8 cellular contexts compared by ENCODE assay signal in genomic region chr17:40417609-40418427, GRCh38. TPM values are rescaled to one million over a fixed set of nuclear protein-coding genes. Genes with fewer than 3 reads are reported as not detected.
DNase-seq lines count a peak whose midpoint lies in the region; ATAC-seq and FAIRE-seq lines count a peak whose summit lies in the region.

TOP2A (minus strand) TSS chr17:40417896; CDS start chr17:40417791, 105 bp downstream.

- peak within 1 kb of the TSS; percentile 95 for H3K9ac ChIP-seq in BLaER1

- POLR2A ChIA-PET in activated CD4-positive, alpha-beta T cell treated with anti-CD3 and anti-CD28 coated beads for 36 hours (lab: Charles Lee): interaction anchor here (0.6 to 3.0 kb wide), 22 partner anchors 8 to 1271 kb away, joined by 3 to 41 read pairs (median 4); partner anchors contain the start of genes CASC3, EIF1, IGFBP4 and SMARCE1

- CTCF ChIA-PET in activated CD4-positive, alpha-beta T cell treated with anti-CD3 and anti-CD28 coated beads for 36 hours (lab: Charles Lee): interaction anchor here (0.5 to 10.0 kb wide), 35 partner anchors 8 to 1611 kb away, joined by 3 to 124 read pairs (median 4); partner anchors contain the start of gene IGFBP4

- H3K4me3 Mint-ChIP-seq in activated CD4-positive, alpha-beta T cell treated with anti-CD3 and anti-CD28 coated beads for 36 hours: peak within 1 kb of the TSS; percentile 86

- no peaks in the 10 kb centered on the region for H3K9me3 Mint-ChIP-seq in activated CD4-positive, alpha-beta T cell treated with anti-CD3 and anti-CD28 coated beads for 36 hours (ENCODE audit: low read depth)

- H3K36me3 ChIP-seq in BLaER1: peaks cover 25% of the 10 kb centered on the region

- ATAC-seq in GM19324 (IDR thresholded peaks at IDR 0.05; ENCODE audit: low FRiP score, unreplicated experiment) (peak; percentile 95), HG03460 (IDR thresholded peaks at IDR 0.05; ENCODE audit: unreplicated experiment) (peak; percentile 89)
- ATAC-seq in activated CD4-positive, alpha-beta T cell treated with anti-CD3 and anti-CD28 coated beads for 36 hours: peak; percentile 99

- H3K4me2 ChIP-seq in BLaER1: peak within 1 kb of the TSS; percentile 81

- H4K20me1 ChIP-seq in BLaER1: peaks cover 19% of the 10 kb centered on the region

- H3K9me3 ChIP-seq in BLaER1: no peaks in the 10 kb centered on the region

- no peaks in the 10 kb centered on the region for H3K27me3 ChIP-seq in BLaER1

- intact Hi-C loops in activated CD4-positive, alpha-beta T cell treated with anti-CD3 and anti-CD28 coated beads for 36 hours (cut with DNase I, micrococcal nuclease): loop anchor here (1.0 to 5.0 kb wide), 10 partner anchors 25 to 321 kb away; partner anchors contain the start of genes CASC3 (in 1 of the 2), CDC6 (in 1 of the 2), IGFBP4 (in 1 of the 2) and WIPF2 (in 1 of the 2)

- H3K4me1 Mint-ChIP-seq in activated CD4-positive, alpha-beta T cell treated with anti-CD3 and anti-CD28 coated beads for 36 hours: peaks cover 24% of the 10 kb centered on the region

- H3K4me1 ChIP-seq in BLaER1: peaks cover 54% of the 10 kb centered on the region

- FAIRE-seq in colon (lab: Jason Lieb, UNC): peak; percentile 76

- H3K27ac ChIP-seq in BLaER1: peak within 1 kb of the TSS; percentile 89

- H3K4me3 ChIP-seq in BLaER1: peak within 1 kb of the TSS; percentile 92

- peak within 1 kb of the TSS; percentile 89 for H3K27ac Mint-ChIP-seq in activated CD4-positive, alpha-beta T cell treated with anti-CD3 and anti-CD28 coated beads for 36 hours

- no peaks in the 10 kb centered on the region for H3K27me3 Mint-ChIP-seq in activated CD4-positive, alpha-beta T cell treated with anti-CD3 and anti-CD28 coated beads for 36 hours

- DNase-seq in NCI-H524 treated with DMSO at 0.1 percent for 48 hours (lab: John Stamatoyannopoulos, UW) (peak; percentile 99), kidney glomerular epithelial cell (lab: John Stamatoyannopoulos, UW) (peak; percentile 100)
- DNase-seq in activated CD4-positive, alpha-beta T cell treated with anti-CD3 and anti-CD28 coated beads for 36 hours: peak; percentile 95
- DNase-seq in stimulated activated CD4-positive, alpha-beta T cell treated with anti-CD3 and anti-CD28 coated beads, Interleukin-1b, Interleukin-23, amount 100 ng/mL, for 1 hour (ENCODE audit: low read depth in 2 of 2): peak; percentile 89 to 92

- H3K36me3 Mint-ChIP-seq in activated CD4-positive, alpha-beta T cell treated with anti-CD3 and anti-CD28 coated beads for 36 hours (ENCODE audit: low read depth): peaks cover 31% of the 10 kb centered on the region

RNA-seq across cellular contexts. Expression of gene TOP2A, which starts in this region (rescaled TPM):
- 100 to 1,000 TPM; 245 to 322 TPM for total RNA-seq in activated CD4-positive, alpha-beta T cell treated with anti-CD3 and anti-CD28 coated beads for 36 hours

Comparison
In these comparisons a context has a peak if more than half of its experiments do, and no peak if none do; other contexts are left out.
1. Peak in every context shown above with its lines: DNase-seq, ATAC-seq, H3K4me3 ChIP-seq and H3K27ac ChIP-seq.